ENCODE assay signal across 19 cellular contexts in genomic region chr2:64825831-64826496, GRCh38.
"Had no signal": no experiment of that assay in that cellular context is flagged by ENCODE, and none has a peak within 500 bp of the region (broad histone marks: within the 10 kb centered on the region; RNA-seq: fewer than 3 reads in every experiment).

No MANE protein-coding gene starts in this region.

- H3K9me3 ChIP-seq: body of pancreas, esophagus squamous epithelium, lower lobe of right lung, ovary, right lobe of liver, stomach, thoracic aorta had no signal

- H3K27ac Mint-ChIP-seq: activated CD4-positive, alpha-beta T cell treated with anti-CD3 and anti-CD28 coated beads, Interleukin-2, amount 10 ng/mL, durations not matched to agents 7 days and 5 days; activated naive CD8-positive, alpha-beta T cell; activated T-cell treated with anti-CD3 and anti-CD28 coated beads, Interleukin-2, amount 50 U/mL, for 72 hours; T-helper 2 cell treated with Interferon-gamma antibody and Interleukin-4, amounts not matched to agents 5 μg/mL and 100 μg/mL, for 36 hours had no signal

- H3K4me1 ChIP-seq: right lobe of liver had no signal

- H3K36me3 Mint-ChIP-seq: activated naive CD8-positive, alpha-beta T cell had no signal

- H3K27ac ChIP-seq: body of pancreas, esophagus squamous epithelium, lower lobe of right lung, ovary, right lobe of liver, stomach, thoracic aorta had no signal

- H3K27me3 ChIP-seq: body of pancreas, esophagus squamous epithelium, ovary, right lobe of liver, stomach had no signal

- H3K27me3 Mint-ChIP-seq: activated naive CD8-positive, alpha-beta T cell had no signal

- DNase-seq: activated CD4-positive, alpha-beta T cell treated with anti-CD3 and anti-CD28 coated beads, Interleukin-2, amount 10 ng/mL, durations not matched to agents 7 days and 5 days; activated CD8-positive, alpha-beta memory T cell treated with anti-CD3 and anti-CD28 coated beads, Interleukin-2, amount 50 U/mL, for 48 hours; activated gamma-delta T cell treated with Interleukin-2 at 50 U/mL for 16 hours; activated T-cell treated with anti-CD3 and anti-CD28 coated beads, Interleukin-2, amount 50 U/mL, for 72 hours; amygdala; body of pancreas; caudate nucleus; esophagus squamous epithelium; foreskin melanocyte; left colon; lower lobe of right lung; midbrain; ovary; right lobe of liver; stomach had no signal

- ATAC-seq: activated T-cell treated with anti-CD3 and anti-CD28 coated beads, Interleukin-2, amount 50 U/mL, for 72 hours; body of pancreas; left colon; lower lobe of right lung; right lobe of liver had no signal

- H3K4me3 ChIP-seq: body of pancreas, esophagus squamous epithelium, lower lobe of right lung, ovary, right lobe of liver, stomach, thoracic aorta had no signal

- H3K36me3 ChIP-seq: esophagus squamous epithelium, lower lobe of right lung, ovary, right lobe of liver, stomach, thoracic aorta had no signal

- H3K9me3 Mint-ChIP-seq: activated CD4-positive, alpha-beta T cell treated with anti-CD3 and anti-CD28 coated beads, Interleukin-2, amount 10 ng/mL, durations not matched to agents 7 days and 5 days; activated T-cell treated with anti-CD3 and anti-CD28 coated beads, Interleukin-2, amount 50 U/mL, for 72 hours; neural crest cell; T-helper 2 cell treated with Interferon-gamma antibody and Interleukin-4, amounts not matched to agents 5 μg/mL and 100 μg/mL, for 36 hours had no signal

- H3K4me3 Mint-ChIP-seq: activated CD4-positive, alpha-beta T cell treated with anti-CD3 and anti-CD28 coated beads, Interleukin-2, amount 10 ng/mL, durations not matched to agents 7 days and 5 days; activated naive CD8-positive, alpha-beta T cell; activated T-cell treated with anti-CD3 and anti-CD28 coated beads, Interleukin-2, amount 50 U/mL, for 72 hours; neural crest cell; T-helper 2 cell treated with Interferon-gamma antibody and Interleukin-4, amounts not matched to agents 5 μg/mL and 100 μg/mL, for 36 hours had no signal
